In the genomic region with DNA sequence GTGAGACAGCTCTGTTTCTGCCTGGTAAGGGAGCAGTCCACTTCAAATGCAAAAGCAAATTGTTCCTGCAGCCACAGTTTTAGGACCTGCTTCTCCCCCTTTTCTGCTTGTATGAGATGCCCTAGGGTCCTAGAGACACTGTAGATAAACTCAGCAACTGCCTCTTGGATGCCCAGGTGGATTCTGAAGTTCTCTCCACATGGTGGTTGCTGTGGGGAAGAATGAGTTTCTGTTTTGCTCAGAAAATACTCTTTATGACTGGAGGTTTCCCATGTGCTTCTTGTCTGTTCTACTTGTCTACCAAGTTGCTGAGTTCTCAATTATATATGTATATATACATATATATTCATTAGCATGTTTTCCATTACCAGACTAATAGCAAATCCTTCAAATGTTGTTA, we compare ENCODE assay signal across 1 cellular context.
TF ChIP-seq lines count a peak whose summit lies in the region.

No MANE protein-coding gene starts in this region.

TF ChIP-seq in GM12878, 131 proteins besides CTCF, POLR2A, EP300 and RAD21 (continued from another document):
- TF ChIP-seq ETV6 (conservative IDR thresholded peaks at IDR 0.05 in 1 of 2, IDR thresholded peaks at IDR 0.05 in 1 of 2; ENCODE audit: borderline replicate concordance in 1 of 2, low read depth in 1 of 2) (peak in 1 of 2 experiments; percentile 66; a peak in 1 of 4 replicates), MTA3 (IDR thresholded peaks at IDR 0.05; ENCODE audit: borderline replicate concordance, low read length) (peak; percentile 73; the same call in 1 of the 2 replicates), JUNB (IDR thresholded peaks at IDR 0.05) (peak; percentile 99), FOXM1 (IDR thresholded peaks at IDR 0.05; ENCODE audit: low read depth, low read length) (peak; percentile 59; the same call in 1 of the 2 replicates), SUPT20H (IDR thresholded peaks at IDR 0.05; ENCODE audit: borderline replicate concordance, control insufficient read depth, low read depth, low read length) (no peak), CBX5 (IDR thresholded peaks at IDR 0.05; ENCODE audit: low read depth) (0 out of 2 replicates have a peak, but pooled peaks have one; percentile 46), SMC3 (IDR thresholded peaks at IDR 0.05; ENCODE audit: borderline replicate concordance, low read length) (no peak), IKZF2 (IDR thresholded peaks at IDR 0.05) (peak; percentile 28 to 64; a peak in 3 of 4 replicates), RFX5 (IDR thresholded peaks at IDR 0.05; ENCODE audit: low read depth, low read length) (no peak), MTA2 (IDR thresholded peaks at IDR 0.05; ENCODE audit: low read depth) (no peak), CREB1 (IDR thresholded peaks at IDR 0.05; ENCODE audit: low read depth) (no peak), NFYA (IDR thresholded peaks at IDR 0.05; ENCODE audit: borderline replicate concordance, low read depth, low read length) (no peak), MEF2A (IDR thresholded peaks at IDR 0.05; ENCODE audit: insufficient read depth, low read depth, low read length) (no peak), HDGF (IDR thresholded peaks at IDR 0.05) (no peak), CHD1 (IDR thresholded peaks at IDR 0.05; ENCODE audit: low read depth, low read length) (no peak), CREM (IDR thresholded peaks at IDR 0.05; ENCODE audit: low read depth) (peak; percentile 49; the same call in 1 of the 2 replicates), TCF12 (IDR thresholded peaks at IDR 0.05; ENCODE audit: low read depth, low read length) (peak; percentile 85), RUNX3 (IDR thresholded peaks at IDR 0.05; ENCODE audit: low read length) (peak; percentile 97), SRF (IDR thresholded peaks at IDR 0.05; ENCODE audit: low read depth in 2 of 2, low read length in 2 of 2) (peak in 1 of 2 experiments; percentile 76; a peak in 2 of 4 replicates), BCL11A (IDR thresholded peaks at IDR 0.05; ENCODE audit: low read depth, low read length) (peak; percentile 83), SMAD5 (IDR thresholded peaks at IDR 0.05; ENCODE audit: low read depth) (no peak), PAX5 (IDR thresholded peaks at IDR 0.05; ENCODE audit: borderline replicate concordance, low read depth, low read length) (0 out of 2 replicates have a peak, but pooled peaks have one; percentile 28), NFIC (IDR thresholded peaks at IDR 0.05; ENCODE audit: low read depth, low read length) (peak; percentile 86), CBFB (IDR thresholded peaks at IDR 0.05; ENCODE audit: low read depth) (peak; percentile 83), HCFC1 (IDR thresholded peaks at IDR 0.05; ENCODE audit: low read length) (no peak), TCF3 (IDR thresholded peaks at IDR 0.05; ENCODE audit: borderline replicate concordance, insufficient read depth, low read depth, low read length) (peak; percentile 83; the same call in 1 of the 2 replicates), SMARCA5 (IDR thresholded peaks at IDR 0.05) (no peak), MEF2B (IDR thresholded peaks at IDR 0.05; ENCODE audit: partially characterized antibody, poor library complexity, severe bottlenecking) (no peak), SP1 (IDR thresholded peaks at IDR 0.05; ENCODE audit: low read depth, low read length) (no peak), TBL1XR1 (IDR thresholded peaks at IDR 0.05; ENCODE audit: low read depth, low read length) (no peak)
- TF ChIP-seq, protein P1, sequence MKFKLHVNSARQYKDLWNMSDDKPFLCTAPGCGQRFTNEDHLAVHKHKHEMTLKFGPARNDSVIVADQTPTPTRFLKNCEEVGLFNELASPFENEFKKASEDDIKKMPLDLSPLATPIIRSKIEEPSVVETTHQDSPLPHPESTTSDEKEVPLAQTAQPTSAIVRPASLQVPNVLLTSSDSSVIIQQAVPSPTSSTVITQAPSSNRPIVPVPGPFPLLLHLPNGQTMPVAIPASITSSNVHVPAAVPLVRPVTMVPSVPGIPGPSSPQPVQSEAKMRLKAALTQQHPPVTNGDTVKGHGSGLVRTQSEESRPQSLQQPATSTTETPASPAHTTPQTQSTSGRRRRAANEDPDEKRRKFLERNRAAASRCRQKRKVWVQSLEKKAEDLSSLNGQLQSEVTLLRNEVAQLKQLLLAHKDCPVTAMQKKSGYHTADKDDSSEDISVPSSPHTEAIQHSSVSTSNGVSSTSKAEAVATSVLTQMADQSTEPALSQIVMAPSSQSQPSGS (IDR thresholded peaks at IDR 0.05; ENCODE audit: low read length) = peak; percentile 78
- TF ChIP-seq, protein P2, sequence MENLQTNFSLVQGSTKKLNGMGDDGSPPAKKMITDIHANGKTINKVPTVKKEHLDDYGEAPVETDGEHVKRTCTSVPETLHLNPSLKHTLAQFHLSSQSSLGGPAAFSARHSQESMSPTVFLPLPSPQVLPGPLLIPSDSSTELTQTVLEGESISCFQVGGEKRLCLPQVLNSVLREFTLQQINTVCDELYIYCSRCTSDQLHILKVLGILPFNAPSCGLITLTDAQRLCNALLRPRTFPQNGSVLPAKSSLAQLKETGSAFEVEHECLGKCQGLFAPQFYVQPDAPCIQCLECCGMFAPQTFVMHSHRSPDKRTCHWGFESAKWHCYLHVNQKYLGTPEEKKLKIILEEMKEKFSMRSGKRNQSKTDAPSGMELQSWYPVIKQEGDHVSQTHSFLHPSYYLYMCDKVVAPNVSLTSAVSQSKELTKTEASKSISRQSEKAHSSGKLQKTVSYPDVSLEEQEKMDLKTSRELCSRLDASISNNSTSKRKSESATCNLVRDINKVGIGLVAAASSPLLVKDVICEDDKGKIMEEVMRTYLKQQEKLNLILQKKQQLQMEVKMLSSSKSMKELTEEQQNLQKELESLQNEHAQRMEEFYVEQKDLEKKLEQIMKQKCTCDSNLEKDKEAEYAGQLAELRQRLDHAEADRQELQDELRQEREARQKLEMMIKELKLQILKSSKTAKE (IDR thresholded peaks at IDR 0.05; ENCODE audit: low read depth, poor library complexity, severe bottlenecking) = no peak
- TF ChIP-seq, protein P3, sequence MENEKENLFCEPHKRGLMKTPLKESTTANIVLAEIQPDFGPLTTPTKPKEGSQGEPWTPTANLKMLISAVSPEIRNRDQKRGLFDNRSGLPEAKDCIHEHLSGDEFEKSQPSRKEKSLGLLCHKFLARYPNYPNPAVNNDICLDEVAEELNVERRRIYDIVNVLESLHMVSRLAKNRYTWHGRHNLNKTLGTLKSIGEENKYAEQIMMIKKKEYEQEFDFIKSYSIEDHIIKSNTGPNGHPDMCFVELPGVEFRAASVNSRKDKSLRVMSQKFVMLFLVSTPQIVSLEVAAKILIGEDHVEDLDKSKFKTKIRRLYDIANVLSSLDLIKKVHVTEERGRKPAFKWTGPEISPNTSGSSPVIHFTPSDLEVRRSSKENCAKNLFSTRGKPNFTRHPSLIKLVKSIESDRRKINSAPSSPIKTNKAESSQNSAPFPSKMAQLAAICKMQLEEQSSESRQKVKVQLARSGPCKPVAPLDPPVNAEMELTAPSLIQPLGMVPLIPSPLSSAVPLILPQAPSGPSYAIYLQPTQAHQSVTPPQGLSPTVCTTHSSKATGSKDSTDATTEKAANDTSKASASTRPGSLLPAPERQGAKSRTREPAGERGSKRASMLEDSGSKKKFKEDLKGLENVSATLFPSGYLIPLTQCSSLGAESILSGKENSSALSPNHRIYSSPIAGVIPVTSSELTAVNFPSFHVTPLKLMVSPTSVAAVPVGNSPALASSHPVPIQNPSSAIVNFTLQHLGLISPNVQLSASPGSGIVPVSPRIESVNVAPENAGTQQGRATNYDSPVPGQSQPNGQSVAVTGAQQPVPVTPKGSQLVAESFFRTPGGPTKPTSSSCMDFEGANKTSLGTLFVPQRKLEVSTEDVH (IDR thresholded peaks at IDR 0.05; ENCODE audit: low read depth, partially characterized antibody) = no peak
- TF ChIP-seq, protein P4, sequence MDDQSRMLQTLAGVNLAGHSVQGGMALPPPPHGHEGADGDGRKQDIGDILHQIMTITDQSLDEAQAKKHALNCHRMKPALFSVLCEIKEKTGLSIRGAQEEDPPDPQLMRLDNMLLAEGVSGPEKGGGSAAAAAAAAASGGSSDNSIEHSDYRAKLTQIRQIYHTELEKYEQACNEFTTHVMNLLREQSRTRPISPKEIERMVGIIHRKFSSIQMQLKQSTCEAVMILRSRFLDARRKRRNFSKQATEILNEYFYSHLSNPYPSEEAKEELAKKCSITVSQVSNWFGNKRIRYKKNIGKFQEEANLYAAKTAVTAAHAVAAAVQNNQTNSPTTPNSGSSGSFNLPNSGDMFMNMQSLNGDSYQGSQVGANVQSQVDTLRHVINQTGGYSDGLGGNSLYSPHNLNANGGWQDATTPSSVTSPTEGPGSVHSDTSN (IDR thresholded peaks at IDR 0.05; ENCODE audit: insufficient replicate concordance, low read depth, low read length) = no peak
- TF ChIP-seq, protein P5, sequence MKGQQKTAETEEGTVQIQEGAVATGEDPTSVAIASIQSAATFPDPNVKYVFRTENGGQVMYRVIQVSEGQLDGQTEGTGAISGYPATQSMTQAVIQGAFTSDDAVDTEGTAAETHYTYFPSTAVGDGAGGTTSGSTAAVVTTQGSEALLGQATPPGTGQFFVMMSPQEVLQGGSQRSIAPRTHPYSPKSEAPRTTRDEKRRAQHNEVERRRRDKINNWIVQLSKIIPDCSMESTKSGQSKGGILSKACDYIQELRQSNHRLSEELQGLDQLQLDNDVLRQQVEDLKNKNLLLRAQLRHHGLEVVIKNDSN (IDR thresholded peaks at IDR 0.05; ENCODE audit: borderline replicate concordance, extremely low read length, insufficient read depth, low read depth, low read length) = no peak
- TF ChIP-seq, protein P6, sequence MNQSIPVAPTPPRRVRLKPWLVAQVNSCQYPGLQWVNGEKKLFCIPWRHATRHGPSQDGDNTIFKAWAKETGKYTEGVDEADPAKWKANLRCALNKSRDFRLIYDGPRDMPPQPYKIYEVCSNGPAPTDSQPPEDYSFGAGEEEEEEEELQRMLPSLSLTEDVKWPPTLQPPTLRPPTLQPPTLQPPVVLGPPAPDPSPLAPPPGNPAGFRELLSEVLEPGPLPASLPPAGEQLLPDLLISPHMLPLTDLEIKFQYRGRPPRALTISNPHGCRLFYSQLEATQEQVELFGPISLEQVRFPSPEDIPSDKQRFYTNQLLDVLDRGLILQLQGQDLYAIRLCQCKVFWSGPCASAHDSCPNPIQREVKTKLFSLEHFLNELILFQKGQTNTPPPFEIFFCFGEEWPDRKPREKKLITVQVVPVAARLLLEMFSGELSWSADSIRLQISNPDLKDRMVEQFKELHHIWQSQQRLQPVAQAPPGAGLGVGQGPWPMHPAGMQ (IDR thresholded peaks at IDR 0.05; ENCODE audit: borderline replicate concordance) = no peak
- TF ChIP-seq, protein P7, sequence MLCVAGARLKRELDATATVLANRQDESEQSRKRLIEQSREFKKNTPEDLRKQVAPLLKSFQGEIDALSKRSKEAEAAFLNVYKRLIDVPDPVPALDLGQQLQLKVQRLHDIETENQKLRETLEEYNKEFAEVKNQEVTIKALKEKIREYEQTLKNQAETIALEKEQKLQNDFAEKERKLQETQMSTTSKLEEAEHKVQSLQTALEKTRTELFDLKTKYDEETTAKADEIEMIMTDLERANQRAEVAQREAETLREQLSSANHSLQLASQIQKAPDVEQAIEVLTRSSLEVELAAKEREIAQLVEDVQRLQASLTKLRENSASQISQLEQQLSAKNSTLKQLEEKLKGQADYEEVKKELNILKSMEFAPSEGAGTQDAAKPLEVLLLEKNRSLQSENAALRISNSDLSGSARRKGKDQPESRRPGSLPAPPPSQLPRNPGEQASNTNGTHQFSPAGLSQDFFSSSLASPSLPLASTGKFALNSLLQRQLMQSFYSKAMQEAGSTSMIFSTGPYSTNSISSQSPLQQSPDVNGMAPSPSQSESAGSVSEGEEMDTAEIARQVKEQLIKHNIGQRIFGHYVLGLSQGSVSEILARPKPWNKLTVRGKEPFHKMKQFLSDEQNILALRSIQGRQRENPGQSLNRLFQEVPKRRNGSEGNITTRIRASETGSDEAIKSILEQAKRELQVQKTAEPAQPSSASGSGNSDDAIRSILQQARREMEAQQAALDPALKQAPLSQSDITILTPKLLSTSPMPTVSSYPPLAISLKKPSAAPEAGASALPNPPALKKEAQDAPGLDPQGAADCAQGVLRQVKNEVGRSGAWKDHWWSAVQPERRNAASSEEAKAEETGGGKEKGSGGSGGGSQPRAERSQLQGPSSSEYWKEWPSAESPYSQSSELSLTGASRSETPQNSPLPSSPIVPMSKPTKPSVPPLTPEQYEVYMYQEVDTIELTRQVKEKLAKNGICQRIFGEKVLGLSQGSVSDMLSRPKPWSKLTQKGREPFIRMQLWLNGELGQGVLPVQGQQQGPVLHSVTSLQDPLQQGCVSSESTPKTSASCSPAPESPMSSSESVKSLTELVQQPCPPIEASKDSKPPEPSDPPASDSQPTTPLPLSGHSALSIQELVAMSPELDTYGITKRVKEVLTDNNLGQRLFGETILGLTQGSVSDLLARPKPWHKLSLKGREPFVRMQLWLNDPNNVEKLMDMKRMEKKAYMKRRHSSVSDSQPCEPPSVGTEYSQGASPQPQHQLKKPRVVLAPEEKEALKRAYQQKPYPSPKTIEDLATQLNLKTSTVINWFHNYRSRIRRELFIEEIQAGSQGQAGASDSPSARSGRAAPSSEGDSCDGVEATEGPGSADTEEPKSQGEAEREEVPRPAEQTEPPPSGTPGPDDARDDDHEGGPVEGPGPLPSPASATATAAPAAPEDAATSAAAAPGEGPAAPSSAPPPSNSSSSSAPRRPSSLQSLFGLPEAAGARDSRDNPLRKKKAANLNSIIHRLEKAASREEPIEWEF (IDR thresholded peaks at IDR 0.05; ENCODE audit: insufficient replicate concordance, low read depth, low read length) = no peak
